Comparison of ENCODE assay signal across 24 cellular contexts in the genomic region with DNA sequence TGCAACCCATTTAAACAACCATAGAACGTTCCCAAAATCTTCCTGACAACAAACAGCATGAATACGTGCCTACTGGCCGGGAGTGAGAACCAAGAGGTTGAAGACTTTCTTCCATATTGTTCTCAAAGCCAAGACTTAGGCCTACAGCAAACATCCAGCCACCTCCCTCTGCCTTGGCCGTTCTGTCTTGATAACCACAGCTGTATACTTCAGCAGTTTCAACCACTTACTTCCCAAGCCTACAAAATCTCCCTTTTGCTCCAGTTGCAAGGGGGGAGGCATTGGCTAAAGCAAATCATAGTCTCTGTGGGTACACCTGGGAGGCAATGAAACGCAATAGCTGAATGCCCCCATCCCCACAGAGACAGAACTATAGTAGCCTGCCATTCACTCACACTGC.
DNase-seq lines count a peak whose midpoint lies in the region; ATAC-seq and TF ChIP-seq lines count a peak whose summit lies in the region.
"Had no signal": no experiment of that assay in that cellular context is flagged by ENCODE, and none has a peak within 500 bp of the region (broad histone marks: within the 10 kb centered on the region; RNA-seq: fewer than 3 reads in every experiment).

No MANE protein-coding gene starts in this region.

- no peaks in the 10 kb centered on the region for H3K9me3 ChIP-seq in left ventricle myocardium inferior (replicated peaks)
- H3K9me3 ChIP-seq in DND-41 (ENCODE audit: insufficient read depth, low read length, severe bottlenecking), result no peaks in the 10 kb centered on the region
- H3K9me3 ChIP-seq in Loucy (ENCODE audit: insufficient read depth, low read depth, low read length), result no peaks in the 10 kb centered on the region
- H3K9me3 ChIP-seq: A549, Peyer's patch had no signal

- H3K4me2 ChIP-seq in DND-41 (ENCODE audit: insufficient read depth, low read length) (no peak overlapping the region), Loucy (ENCODE audit: low read depth, low read length, poor library complexity, severe bottlenecking) (peak overlapping the region; percentile 36)
- H3K4me2 ChIP-seq: A549 had no signal

- peak overlapping the region; percentile 10 to 85 (median 83) for H3K27ac Mint-ChIP-seq in nephron
- H3K27ac Mint-ChIP-seq: CD8-positive, alpha-beta memory T cell had no signal

- no peaks in the 10 kb centered on the region for H3K9me2 ChIP-seq in Loucy (replicated peaks; ENCODE audit: low read depth, low read length)

- no peaks in the 10 kb centered on the region; the same call in 1 of the 2 replicates for H3F3A ChIP-seq in Loucy (ENCODE audit: low read depth)

- H3K4me1 Mint-ChIP-seq in nephron, result peaks cover 60% of the 10 kb centered on the region

- no peaks in the 10 kb centered on the region for H3K36me3 Mint-ChIP-seq in nephron (ENCODE audit: low read depth)
- H3K36me3 Mint-ChIP-seq: CD8-positive, alpha-beta memory T cell had no signal

- TF ChIP-seq CTCF in left ventricle myocardium inferior (IDR thresholded peaks at IDR 0.05; ENCODE audit: borderline replicate concordance) (no peak), DND-41 (IDR thresholded peaks at IDR 0.05; ENCODE audit: borderline replicate concordance, extremely low read depth, low read length, poor library complexity, severe bottlenecking) (no peak), Loucy (conservative IDR thresholded peaks at IDR 0.05; ENCODE audit: low read length) (no peak), nephron (IDR thresholded peaks at IDR 0.05; ENCODE audit: unreplicated experiment in 3 of 3) (no peak)

- DNase-seq in left ventricle myocardium inferior (no peak), cardiac septum (ENCODE audit: low spot score) (no peak), DND-41 (peak; percentile 48), NAMALWA (ENCODE audit: low spot score) (no peak), kidney tubule cell (ENCODE audit: low spot score) (no peak), cortex of kidney (lab: John Stamatoyannopoulos, UW) (no peak)
- DNase-seq: AML-193; CD8-positive, alpha-beta memory T cell; DMS 273 treated with DMSO at 0.1 percent for 48 hours; DMS79; GF-D8; MM.1S; NCI-H1105 treated with DMSO at 0.1 percent for 48 hours; NCI-H2029; NCI-H526 treated with DMSO at 0.1 percent for 48 hours; Peyer's patch; SIG-M5 had no signal

- H3K27me3 ChIP-seq in left ventricle myocardium inferior (ENCODE audit: low read depth) (no peaks in the 10 kb centered on the region), DND-41 (ENCODE audit: insufficient read depth, low read length, poor library complexity) (no peaks in the 10 kb centered on the region), Loucy (ENCODE audit: insufficient read depth, low read length, poor library complexity, severe bottlenecking) (no peaks in the 10 kb centered on the region)
- H3K27me3 ChIP-seq: Peyer's patch had no signal

- no peak overlapping the region for H2AFZ ChIP-seq in DND-41 (ENCODE audit: low read depth, low read length)
- peak overlapping the region; percentile 6; the same call in 1 of the 2 replicates for H2AFZ ChIP-seq in Loucy (ENCODE audit: low read length)

- H3K79me2 ChIP-seq in DND-41 (ENCODE audit: insufficient read depth, low read length) (no peaks in the 10 kb centered on the region), Loucy (ENCODE audit: insufficient read depth, low read length) (no peaks in the 10 kb centered on the region)

- H3K9me3 Mint-ChIP-seq in nephron, result no peaks in the 10 kb centered on the region
- H3K9me3 Mint-ChIP-seq: CD8-positive, alpha-beta memory T cell had no signal

- H3K4me1 ChIP-seq in left ventricle myocardium inferior (peaks cover 83% of the 10 kb centered on the region), DND-41 (ENCODE audit: insufficient read depth, low read length) (peaks cover 47% of the 10 kb centered on the region), Loucy (ENCODE audit: insufficient read depth, low read length, poor library complexity, severe bottlenecking) (peaks cover 47% of the 10 kb centered on the region)

- H3K4me3 ChIP-seq in left ventricle myocardium inferior (no peak overlapping the region), DND-41 (ENCODE audit: low read depth in 1 of 2, low read length in 2 of 2) (no peak overlapping the region), Loucy (ENCODE audit: low read length, poor library complexity, severe bottlenecking) (no peak overlapping the region)
- H3K4me3 ChIP-seq: A549, K562, Peyer's patch, SK-N-MC had no signal

- ATAC-seq in DND-41 (ENCODE audit: insufficient read depth, low read depth), result peak; percentile 60
- ATAC-seq: A549, HepG2, K562 had no signal

- H3K27ac ChIP-seq in left ventricle myocardium inferior (replicated peaks) (peak overlapping the region; percentile 88), DND-41 (ENCODE audit: low read length) (peak overlapping the region; percentile 17)
- H3K27ac ChIP-seq: A549, C4-2B, SK-N-MC had no signal

- no peak overlapping the region for H3K9ac ChIP-seq in DND-41 (ENCODE audit: low read depth, low read length)
- H3K9ac ChIP-seq in Loucy (ENCODE audit: low read depth, low read length, poor library complexity, severe bottlenecking), result no peak overlapping the region

- H3K4me3 Mint-ChIP-seq in nephron, result no peak overlapping the region
- H3K4me3 Mint-ChIP-seq: CD8-positive, alpha-beta memory T cell had no signal

- no peaks in the 10 kb centered on the region for H3K36me3 ChIP-seq in left ventricle myocardium inferior
- no peaks in the 10 kb centered on the region for H3K36me3 ChIP-seq in DND-41 (ENCODE audit: insufficient read depth, low read length)
- H3K36me3 ChIP-seq in Loucy (ENCODE audit: insufficient read depth, low read length), result no peaks in the 10 kb centered on the region
- H3K36me3 ChIP-seq: Peyer's patch had no signal

- H3K27me3 Mint-ChIP-seq in nephron (ENCODE audit: low read depth), result peaks cover 7% of the 10 kb centered on the region

- intact Hi-C loops in left ventricle myocardium inferior (cut with micrococcal nuclease), result no loop called here
- intact Hi-C loops in cardiac septum (cut with DNase I), result no loop called here

- H4K20me1 ChIP-seq in DND-41 (ENCODE audit: insufficient read depth, low read length), result no peaks in the 10 kb centered on the region
- H4K20me1 ChIP-seq in Loucy (ENCODE audit: insufficient read depth, low read length, poor library complexity, severe bottlenecking), result no peaks in the 10 kb centered on the region
